8 cellular contexts compared by ENCODE assay signal in the genomic region with DNA sequence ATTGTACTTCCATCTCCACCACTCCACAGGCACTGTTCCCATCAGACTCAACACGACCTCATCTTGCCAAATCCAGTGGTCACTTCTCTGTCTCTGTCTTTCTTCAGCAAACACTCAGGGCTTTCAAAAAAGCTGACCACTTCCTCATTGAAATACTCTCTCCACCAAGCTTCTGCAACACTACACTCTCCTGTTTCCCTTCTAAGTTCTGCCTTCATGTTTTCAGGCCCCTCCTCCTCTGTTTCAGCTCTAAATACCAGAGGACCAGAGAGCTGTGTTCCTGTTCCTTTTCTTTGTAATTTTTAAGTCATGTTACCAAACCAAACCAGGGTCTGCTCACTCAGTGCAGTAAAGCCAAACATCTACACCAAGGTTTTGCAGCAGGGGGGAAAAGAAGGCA. TPM values are rescaled to one million over a fixed set of nuclear protein-coding genes. Genes with fewer than 3 reads are reported as not detected.
DNase-seq lines count a peak whose midpoint lies in the region; ATAC-seq and TF ChIP-seq lines count a peak whose summit lies in the region.

No MANE protein-coding gene starts in this region.

- H2AK5ac ChIP-seq in neuronal stem cell (ENCODE audit: low read depth, low read length) = no peak overlapping the region

- no peak overlapping the region for H3K18ac ChIP-seq in neuronal stem cell (ENCODE audit: low read length)

- no peak overlapping the region for H2BK12ac ChIP-seq in neuronal stem cell (ENCODE audit: low read length)

- H3K79me1 ChIP-seq in neuronal stem cell (ENCODE audit: low read depth, low read length) = no peaks in the 10 kb centered on the region

- no peaks in the 10 kb centered on the region for H3K27me3 ChIP-seq in endodermal cell (ENCODE audit: control insufficient read depth, insufficient read depth, low read length, poor library complexity, severe bottlenecking)
- H3K27me3 ChIP-seq in neuronal stem cell (ENCODE audit: control insufficient read depth in 3 of 3, insufficient read depth in 3 of 3, low read depth in 1 of 3, low read length in 3 of 3) = no peaks in the 10 kb centered on the region

- H3K36me3 ChIP-seq in endodermal cell (ENCODE audit: control insufficient read depth, insufficient read depth, low read length) (no peaks in the 10 kb centered on the region), neuronal stem cell (replicated peaks in 1 of 2; ENCODE audit: control insufficient read depth in 2 of 2, insufficient read depth in 2 of 2, low read length in 2 of 2) (no peaks in the 10 kb centered on the region)

- H2AFZ ChIP-seq in neuronal stem cell (ENCODE audit: low read length) = peak overlapping the region; percentile 64

- peak; percentile 48 for DNase-seq in GM13976 (ENCODE audit: low spot score)
- peak; percentile 13 for DNase-seq in LHCN-M2 (ENCODE audit: low read depth)
- DNase-seq in endodermal cell = peak; percentile 51
- DNase-seq in neuronal stem cell (ENCODE audit: low spot score) = no peak
- no peak for DNase-seq in omental fat pad (ENCODE audit: low spot score)
- DNase-seq in endothelial cell (ENCODE audit: low spot score) = no peak
- DNase-seq in activated T-cell treated with anti-CD3 and anti-CD28 coated beads, Interleukin-2, amount 50 U/mL, for 48 hours = no peak

- H3K9me3 ChIP-seq in endodermal cell (ENCODE audit: control insufficient read depth, low read length) (peaks cover 48% of the 10 kb centered on the region), neuronal stem cell (replicated peaks in 1 of 2; ENCODE audit: control insufficient read depth in 2 of 2, insufficient read depth in 1 of 2, low read depth in 1 of 2, low read length in 2 of 2) (no peaks in the 10 kb centered on the region)

- H3K4me2 ChIP-seq in neuronal stem cell (ENCODE audit: insufficient read depth, low read length, poor library complexity, severe bottlenecking) = no peak overlapping the region

- no peak overlapping the region for H2BK120ac ChIP-seq in neuronal stem cell (ENCODE audit: low read depth, low read length)

- H3K4me3 Mint-ChIP-seq in endodermal cell (peak overlapping the region; percentile 46), endothelial cell (ENCODE audit: unreplicated experiment) (no peak overlapping the region)

- H3K36me3 Mint-ChIP-seq in endodermal cell (ENCODE audit: low read depth) (peaks cover 25% of the 10 kb centered on the region), endothelial cell (ENCODE audit: low read depth, unreplicated experiment) (no peaks in the 10 kb centered on the region)

- no peak overlapping the region for H3K23ac ChIP-seq in neuronal stem cell (ENCODE audit: low read depth, low read length, poor library complexity)

- no peak overlapping the region for H3K4me3 ChIP-seq in endodermal cell (ENCODE audit: low read length)
- H3K4me3 ChIP-seq in neuronal stem cell (ENCODE audit: low read length in 2 of 2) = no peak overlapping the region

- H3K27ac Mint-ChIP-seq in endodermal cell = peak overlapping the region; percentile 91
- H3K27ac Mint-ChIP-seq in endothelial cell (ENCODE audit: unreplicated experiment) = no peak overlapping the region

- peak overlapping the region; percentile 56 for H3K9ac ChIP-seq in endodermal cell (ENCODE audit: extremely low read depth, low read length, poor library complexity, severe bottlenecking)
- H3K9ac ChIP-seq in neuronal stem cell (ENCODE audit: low read depth, low read length, poor library complexity) = no peak overlapping the region

- TF ChIP-seq CTCF in GM13976 (IDR thresholded peaks at IDR 0.05; ENCODE audit: borderline replicate concordance, control extremely low read depth, extremely low read depth, insufficient read depth, missing control alignments) = no peak
- TF ChIP-seq CTCF in endodermal cell (conservative IDR thresholded peaks at IDR 0.05) = no peak
- TF ChIP-seq CTCF in omental fat pad (IDR thresholded peaks at IDR 0.05) = no peak
- TF ChIP-seq CTCF in endothelial cell (IDR thresholded peaks at IDR 0.05; ENCODE audit: unreplicated experiment) = no peak

- in situ Hi-C loops in GM13976 (cut with MboI; ENCODE audit: low sequenced_read_pairs, unreplicated experiment) = no loop called here

- H3K27me3 Mint-ChIP-seq in endodermal cell (ENCODE audit: insufficient read depth) (no peaks in the 10 kb centered on the region), endothelial cell (ENCODE audit: unreplicated experiment) (no peaks in the 10 kb centered on the region)

- H3K4me1 ChIP-seq in endodermal cell (ENCODE audit: control insufficient read depth, insufficient read depth, low read length) (peaks cover 2% of the 10 kb centered on the region), neuronal stem cell (ENCODE audit: control insufficient read depth in 2 of 2, insufficient read depth in 1 of 2, low read depth in 1 of 2, low read length in 2 of 2) (no peaks in the 10 kb centered on the region)

- H3K9me3 Mint-ChIP-seq in endodermal cell = peaks cover 37% of the 10 kb centered on the region
- no peaks in the 10 kb centered on the region for H3K9me3 Mint-ChIP-seq in endothelial cell (ENCODE audit: unreplicated experiment)

- no peak overlapping the region for H4K91ac ChIP-seq in neuronal stem cell (ENCODE audit: low read depth, low read length, poor library complexity)

- no peak overlapping the region for H4K8ac ChIP-seq in neuronal stem cell (ENCODE audit: low read depth, low read length)

- H3K14ac ChIP-seq in neuronal stem cell (ENCODE audit: low read length) = no peak overlapping the region

- H3K4ac ChIP-seq in neuronal stem cell (ENCODE audit: low read length) = no peak overlapping the region

- H2BK5ac ChIP-seq in neuronal stem cell (ENCODE audit: low read length) = no peak overlapping the region

- ATAC-seq in omental fat pad (ENCODE audit: low FRiP score) (no peak), GM21786 (IDR thresholded peaks at IDR 0.05; ENCODE audit: unreplicated experiment) (no peak)

- H3K27ac ChIP-seq in endodermal cell (ENCODE audit: low read depth, low read length) = no peak overlapping the region
- no peak overlapping the region for H3K27ac ChIP-seq in neuronal stem cell (replicated peaks; ENCODE audit: low read length)

- H3K4me1 Mint-ChIP-seq in endodermal cell (peaks cover 34% of the 10 kb centered on the region), endothelial cell (ENCODE audit: unreplicated experiment) (peaks cover 6% of the 10 kb centered on the region)

- no peak overlapping the region for H2BK15ac ChIP-seq in neuronal stem cell (ENCODE audit: low read length)

- 50 to 73% methylated on average over 1 of the region's 1 CpG for WGBS in endodermal cell (ENCODE audit: insufficient coverage in 1 of 2, insufficient read length in 1 of 2), 2 experiments
- WGBS in neuronal stem cell (ENCODE audit: extremely low coverage in 2 of 2, insufficient read length in 2 of 2, insufficient replicate concordance in 1 of 2), 2 donors = no CpG with 5 or more reads among the region's 1 CpG

RNA-seq across cellular contexts. Expression of gene ACP3, which starts 33.8 kb away (rescaled TPM):
- total RNA-seq in LHCN-M2 (2014; rRNA removed) = 0.80 and 1.7 TPM in 2 replicates
- polyA plus RNA-seq in LHCN-M2 (2012) = not detected
- 10 to 100 TPM; 17.0 to 24.6 TPM for total RNA-seq in endodermal cell
- polyA plus RNA-seq in endodermal cell (2013, experiment 1 of 2) = 2.0 TPM
- polyA plus RNA-seq in endodermal cell (2013, experiment 2 of 2) = 0.99 TPM
- 0.08 TPM for polyA plus RNA-seq in neuronal stem cell (2013, experiment 1 of 2)
- 0.07 TPM for polyA plus RNA-seq in neuronal stem cell (2013, experiment 2 of 2)
- total RNA-seq in omental fat pad = 1 to 10 TPM; 2.0 to 4.6 (median 4.2) TPM
- 0.44 TPM for total RNA-seq in endothelial cell (ENCODE audit: unreplicated experiment)

Comparison
In these comparisons a context has a peak if more than half of its experiments do, and no peak if none do; other contexts are left out.
1. DNase-seq: peak in GM13976 (single experiment), LHCN-M2 (single experiment) and endodermal cell (single experiment); none in neuronal stem cell (single experiment), omental fat pad (single experiment), endothelial cell (single experiment) and activated T-cell treated with anti-CD3 and anti-CD28 coated beads, Interleukin-2, amount 50 U/mL, for 48 hours (0 of 2).